ENCODE assay signal across 21 cellular contexts in genomic region chr6:130098317-130098716, GRCh38.
DNase-seq lines count a peak whose midpoint lies in the region; ATAC-seq and TF ChIP-seq lines count a peak whose summit lies in the region.
"Had no signal": no experiment of that assay in that cellular context is flagged by ENCODE, and none has a peak within 500 bp of the region (broad histone marks: within the 10 kb centered on the region; RNA-seq: fewer than 3 reads in every experiment).

No MANE protein-coding gene starts in this region.

- peaks cover 5% of the 10 kb centered on the region for H3K4me1 Mint-ChIP-seq in memory B cell
- H3K4me1 Mint-ChIP-seq in MCF 10A (ENCODE audit: insufficient read depth, unreplicated experiment) = no peaks in the 10 kb centered on the region

- H3K36me3 Mint-ChIP-seq in memory B cell (peaks cover 48% of the 10 kb centered on the region), MCF 10A (ENCODE audit: insufficient read depth, unreplicated experiment) (peaks cover 10% of the 10 kb centered on the region)

- no TSS peak for BruUV-seq in MCF 10A (replicated peaks; lab: Mats Ljungman, UMichigan)

- DNase-seq in DMS79 treated with DMSO at 0.1 percent for 48 hours (lab: John Stamatoyannopoulos, UW) (peak; percentile 20), DMS79 (lab: John Stamatoyannopoulos, UW) (no peak), NCI-H187 (lab: John Stamatoyannopoulos, UW) (peak; percentile 7 to 32), NCI-H774 (lab: John Stamatoyannopoulos, UW) (peak; percentile 28), memory B cell (ENCODE audit: low spot score in 2 of 2) (no peak), cardiac septum (ENCODE audit: low spot score) (no peak), MCF 10A (ENCODE audit: unreplicated experiment) (no peak)
- DNase-seq: 8988T; BE2C; Calu3; CD4-positive, alpha-beta T cell; EL; HCEC 1CT; KBM-7; NCI-H1694 treated with DMSO at 0.1 percent for 48 hours; NCI-H524 treated with DMSO at 0.1 percent for 48 hours; SHP77 treated with DMSO at 0.1 percent for 48 hours; T-helper 1 cell; T1000 had no signal

- ATAC-seq in memory B cell (ENCODE audit: low read depth) (no peak), HG03442 (IDR thresholded peaks at IDR 0.05; ENCODE audit: unreplicated experiment) (no peak)
- ATAC-seq: SK-N-SH treated with all-trans-retinoic acid at 6 μM for 48 hours had no signal

- TF ChIP-seq CTCF in MCF 10A (IDR thresholded peaks at IDR 0.05; ENCODE audit: unreplicated experiment) = no peak

- intact Hi-C loops in cardiac septum (cut with DNase I) = no loop called here
- intact Hi-C loops in MCF 10A (cut with micrococcal nuclease) = no loop called here

- no peaks in the 10 kb centered on the region for H3K9me3 Mint-ChIP-seq in memory B cell
- no peaks in the 10 kb centered on the region for H3K9me3 Mint-ChIP-seq in MCF 10A (ENCODE audit: unreplicated experiment)
- H3K9me3 Mint-ChIP-seq: CD4-positive, alpha-beta T cell had no signal

- H3K27ac Mint-ChIP-seq in memory B cell (peak overlapping the region; percentile 67), MCF 10A (ENCODE audit: low read depth, unreplicated experiment) (no peak overlapping the region)
- H3K27ac Mint-ChIP-seq: CD4-positive, alpha-beta T cell had no signal

- CTCF ChIA-PET in MCF 10A (lab: Yijun Ruan, JAX) = no interaction called here

- POLR2A ChIA-PET in MCF 10A (lab: Yijun Ruan, JAX) = no interaction called here

- H3K27me3 Mint-ChIP-seq in memory B cell (no peaks in the 10 kb centered on the region), MCF 10A (ENCODE audit: insufficient read depth, unreplicated experiment) (no peaks in the 10 kb centered on the region)
- H3K27me3 Mint-ChIP-seq: CD4-positive, alpha-beta T cell had no signal

- H3K4me3 Mint-ChIP-seq in memory B cell (no peak overlapping the region), MCF 10A (ENCODE audit: unreplicated experiment) (no peak overlapping the region)
- H3K4me3 Mint-ChIP-seq: CD4-positive, alpha-beta T cell had no signal

Comparison
In these comparisons a context has a peak if more than half of its experiments do, and no peak if none do; other contexts are left out.
1. DNase-seq: peak in DMS79 treated with DMSO at 0.1 percent for 48 hours (single experiment), NCI-H187 (2 of 2) and NCI-H774 (single experiment); none in DMS79 (single experiment), memory B cell (0 of 2), cardiac septum (single experiment) and MCF 10A (single experiment).